ENCODE assay signal across 2 cellular contexts in genomic region chr1:206221585-206221984, GRCh38. TPM values are rescaled to one million over a fixed set of nuclear protein-coding genes. Genes with fewer than 3 reads are reported as not detected.
"Had no signal": no experiment of that assay in that cellular context is flagged by ENCODE, and none has a peak within 500 bp of the region (broad histone marks: within the 10 kb centered on the region; RNA-seq: fewer than 3 reads in every experiment).

No MANE protein-coding gene starts in this region.

RNA-seq across cellular contexts. Expression of gene FAM72A, which starts 18.9 kb away (rescaled TPM):
- total RNA-seq: thyroid gland, ureter had no signal
